Comparison of ENCODE assay signal across 1 cellular context in the genomic region with DNA sequence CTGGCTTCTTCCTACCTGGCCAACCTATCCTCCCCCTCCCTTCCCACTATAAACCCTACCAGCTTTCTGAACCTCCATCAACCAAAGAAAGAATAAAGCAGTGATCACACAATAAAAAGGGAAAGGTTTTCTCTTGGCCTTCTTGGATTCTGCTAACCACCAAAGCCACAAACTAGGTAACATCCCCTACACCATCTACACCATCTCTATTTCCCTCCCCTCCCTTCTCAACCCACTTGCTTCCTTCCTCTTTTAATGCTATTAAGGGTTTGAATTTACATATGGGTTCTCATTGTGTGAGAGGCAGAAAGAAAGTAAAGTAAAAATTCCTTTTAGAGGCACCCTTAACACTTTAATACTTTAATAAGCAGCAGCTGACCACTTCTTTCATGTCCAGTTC.
TF ChIP-seq lines count a peak whose summit lies in the region.

No MANE protein-coding gene starts in this region.

TF ChIP-seq in GM12878, 131 proteins besides CTCF, POLR2A, EP300 and RAD21 (continued from another document):
- TF ChIP-seq, protein P1, sequence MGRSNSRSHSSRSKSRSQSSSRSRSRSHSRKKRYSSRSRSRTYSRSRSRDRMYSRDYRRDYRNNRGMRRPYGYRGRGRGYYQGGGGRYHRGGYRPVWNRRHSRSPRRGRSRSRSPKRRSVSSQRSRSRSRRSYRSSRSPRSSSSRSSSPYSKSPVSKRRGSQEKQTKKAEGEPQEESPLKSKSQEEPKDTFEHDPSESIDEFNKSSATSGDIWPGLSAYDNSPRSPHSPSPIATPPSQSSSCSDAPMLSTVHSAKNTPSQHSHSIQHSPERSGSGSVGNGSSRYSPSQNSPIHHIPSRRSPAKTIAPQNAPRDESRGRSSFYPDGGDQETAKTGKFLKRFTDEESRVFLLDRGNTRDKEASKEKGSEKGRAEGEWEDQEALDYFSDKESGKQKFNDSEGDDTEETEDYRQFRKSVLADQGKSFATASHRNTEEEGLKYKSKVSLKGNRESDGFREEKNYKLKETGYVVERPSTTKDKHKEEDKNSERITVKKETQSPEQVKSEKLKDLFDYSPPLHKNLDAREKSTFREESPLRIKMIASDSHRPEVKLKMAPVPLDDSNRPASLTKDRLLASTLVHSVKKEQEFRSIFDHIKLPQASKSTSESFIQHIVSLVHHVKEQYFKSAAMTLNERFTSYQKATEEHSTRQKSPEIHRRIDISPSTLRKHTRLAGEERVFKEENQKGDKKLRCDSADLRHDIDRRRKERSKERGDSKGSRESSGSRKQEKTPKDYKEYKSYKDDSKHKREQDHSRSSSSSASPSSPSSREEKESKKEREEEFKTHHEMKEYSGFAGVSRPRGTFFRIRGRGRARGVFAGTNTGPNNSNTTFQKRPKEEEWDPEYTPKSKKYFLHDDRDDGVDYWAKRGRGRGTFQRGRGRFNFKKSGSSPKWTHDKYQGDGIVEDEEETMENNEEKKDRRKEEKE (IDR thresholded peaks at IDR 0.05): no peak
- TF ChIP-seq, protein P2, sequence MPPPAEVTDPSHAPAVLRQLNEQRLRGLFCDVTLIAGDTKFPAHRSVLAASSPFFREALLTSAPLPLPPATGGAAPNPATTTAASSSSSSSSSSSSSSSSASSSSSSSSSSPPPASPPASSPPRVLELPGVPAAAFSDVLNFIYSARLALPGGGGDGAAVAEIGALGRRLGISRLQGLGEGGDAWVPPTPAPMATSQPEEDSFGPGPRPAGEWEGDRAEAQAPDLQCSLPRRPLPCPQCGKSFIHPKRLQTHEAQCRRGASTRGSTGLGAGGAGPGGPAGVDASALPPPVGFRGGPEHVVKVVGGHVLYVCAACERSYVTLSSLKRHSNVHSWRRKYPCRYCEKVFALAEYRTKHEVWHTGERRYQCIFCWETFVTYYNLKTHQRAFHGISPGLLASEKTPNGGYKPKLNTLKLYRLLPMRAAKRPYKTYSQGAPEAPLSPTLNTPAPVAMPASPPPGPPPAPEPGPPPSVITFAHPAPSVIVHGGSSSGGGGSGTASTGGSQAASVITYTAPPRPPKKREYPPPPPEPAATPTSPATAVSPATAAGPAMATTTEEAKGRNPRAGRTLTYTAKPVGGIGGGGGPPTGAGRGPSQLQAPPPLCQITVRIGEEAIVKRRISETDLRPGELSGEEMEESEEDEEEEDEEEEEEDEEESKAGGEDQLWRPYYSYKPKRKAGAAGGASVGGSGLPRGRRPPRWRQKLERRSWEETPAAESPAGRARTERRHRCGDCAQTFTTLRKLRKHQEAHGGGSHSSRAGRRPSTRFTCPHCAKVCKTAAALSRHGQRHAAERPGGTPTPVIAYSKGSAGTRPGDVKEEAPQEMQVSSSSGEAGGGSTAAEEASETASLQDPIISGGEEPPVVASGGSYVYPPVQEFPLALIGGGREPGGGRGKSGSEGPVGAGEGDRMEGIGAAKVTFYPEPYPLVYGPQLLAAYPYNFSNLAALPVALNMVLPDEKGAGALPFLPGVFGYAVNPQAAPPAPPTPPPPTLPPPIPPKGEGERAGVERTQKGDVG (CRISPR knock-in tag; IDR thresholded peaks at IDR 0.05): no peak
- TF ChIP-seq, protein P3, sequence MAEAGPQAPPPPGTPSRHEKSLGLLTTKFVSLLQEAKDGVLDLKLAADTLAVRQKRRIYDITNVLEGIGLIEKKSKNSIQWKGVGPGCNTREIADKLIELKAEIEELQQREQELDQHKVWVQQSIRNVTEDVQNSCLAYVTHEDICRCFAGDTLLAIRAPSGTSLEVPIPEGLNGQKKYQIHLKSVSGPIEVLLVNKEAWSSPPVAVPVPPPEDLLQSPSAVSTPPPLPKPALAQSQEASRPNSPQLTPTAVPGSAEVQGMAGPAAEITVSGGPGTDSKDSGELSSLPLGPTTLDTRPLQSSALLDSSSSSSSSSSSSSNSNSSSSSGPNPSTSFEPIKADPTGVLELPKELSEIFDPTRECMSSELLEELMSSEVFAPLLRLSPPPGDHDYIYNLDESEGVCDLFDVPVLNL (IDR thresholded peaks at IDR 0.05; ENCODE audit: low read depth, low read length): no peak
- TF ChIP-seq NFIC (IDR thresholded peaks at IDR 0.05; ENCODE audit: low read depth, low read length) (peak; percentile 49; the same call in 1 of the 2 replicates), NR2C1 (IDR thresholded peaks at IDR 0.05) (no peak), IKZF1 (conservative IDR thresholded peaks at IDR 0.05) (peak; percentile 65), HDAC6 (IDR thresholded peaks at IDR 0.05; ENCODE audit: unreplicated experiment) (no peak), MTA2 (IDR thresholded peaks at IDR 0.05; ENCODE audit: low read depth) (peak; percentile 68), NR2C2 (IDR thresholded peaks at IDR 0.05; ENCODE audit: borderline replicate concordance, control insufficient read depth, insufficient read length, low read depth) (no peak), ZSCAN29 (IDR thresholded peaks at IDR 0.05) (no peak), MXI1 (IDR thresholded peaks at IDR 0.05; ENCODE audit: low read depth, low read length) (no peak), ETV6 (conservative IDR thresholded peaks at IDR 0.05 in 1 of 2, IDR thresholded peaks at IDR 0.05 in 1 of 2; ENCODE audit: borderline replicate concordance in 1 of 2, low read depth in 1 of 2) (peak in 1 of 2 experiments; percentile 81; a peak in 1 of 4 replicates), PML (IDR thresholded peaks at IDR 0.05; ENCODE audit: low read length) (no peak), ZNF622 (IDR thresholded peaks at IDR 0.05) (no peak), MEF2A (IDR thresholded peaks at IDR 0.05; ENCODE audit: insufficient read depth, low read depth, low read length) (peak; percentile 57; the same call in 1 of the 2 replicates), STAT3 (IDR thresholded peaks at IDR 0.05; ENCODE audit: low read depth, low read length) (no peak), CHD1 (IDR thresholded peaks at IDR 0.05; ENCODE audit: low read depth, low read length) (no peak), MYB (IDR thresholded peaks at IDR 0.05; ENCODE audit: borderline replicate concordance, low read depth, low read length) (no peak), HDGF (IDR thresholded peaks at IDR 0.05) (peak; percentile 15; the same call in 1 of the 2 replicates), SMC3 (IDR thresholded peaks at IDR 0.05; ENCODE audit: borderline replicate concordance, low read length) (no peak), SREBF1 (IDR thresholded peaks at IDR 0.05; ENCODE audit: low read length) (no peak), TBL1XR1 (IDR thresholded peaks at IDR 0.05; ENCODE audit: low read depth, low read length) (0 out of 2 replicates have a peak, but pooled peaks have one; percentile 40), SMARCA5 (IDR thresholded peaks at IDR 0.05) (no peak), PAX8 (IDR thresholded peaks at IDR 0.05) (no peak), ZNF384 (IDR thresholded peaks at IDR 0.05; ENCODE audit: borderline replicate concordance, low read depth, low read length) (no peak), CREB1 (IDR thresholded peaks at IDR 0.05; ENCODE audit: low read depth) (no peak), NRF1 (conservative IDR thresholded peaks at IDR 0.05; ENCODE audit: low read depth, low read length) (no peak)
- TF ChIP-seq, protein P4, sequence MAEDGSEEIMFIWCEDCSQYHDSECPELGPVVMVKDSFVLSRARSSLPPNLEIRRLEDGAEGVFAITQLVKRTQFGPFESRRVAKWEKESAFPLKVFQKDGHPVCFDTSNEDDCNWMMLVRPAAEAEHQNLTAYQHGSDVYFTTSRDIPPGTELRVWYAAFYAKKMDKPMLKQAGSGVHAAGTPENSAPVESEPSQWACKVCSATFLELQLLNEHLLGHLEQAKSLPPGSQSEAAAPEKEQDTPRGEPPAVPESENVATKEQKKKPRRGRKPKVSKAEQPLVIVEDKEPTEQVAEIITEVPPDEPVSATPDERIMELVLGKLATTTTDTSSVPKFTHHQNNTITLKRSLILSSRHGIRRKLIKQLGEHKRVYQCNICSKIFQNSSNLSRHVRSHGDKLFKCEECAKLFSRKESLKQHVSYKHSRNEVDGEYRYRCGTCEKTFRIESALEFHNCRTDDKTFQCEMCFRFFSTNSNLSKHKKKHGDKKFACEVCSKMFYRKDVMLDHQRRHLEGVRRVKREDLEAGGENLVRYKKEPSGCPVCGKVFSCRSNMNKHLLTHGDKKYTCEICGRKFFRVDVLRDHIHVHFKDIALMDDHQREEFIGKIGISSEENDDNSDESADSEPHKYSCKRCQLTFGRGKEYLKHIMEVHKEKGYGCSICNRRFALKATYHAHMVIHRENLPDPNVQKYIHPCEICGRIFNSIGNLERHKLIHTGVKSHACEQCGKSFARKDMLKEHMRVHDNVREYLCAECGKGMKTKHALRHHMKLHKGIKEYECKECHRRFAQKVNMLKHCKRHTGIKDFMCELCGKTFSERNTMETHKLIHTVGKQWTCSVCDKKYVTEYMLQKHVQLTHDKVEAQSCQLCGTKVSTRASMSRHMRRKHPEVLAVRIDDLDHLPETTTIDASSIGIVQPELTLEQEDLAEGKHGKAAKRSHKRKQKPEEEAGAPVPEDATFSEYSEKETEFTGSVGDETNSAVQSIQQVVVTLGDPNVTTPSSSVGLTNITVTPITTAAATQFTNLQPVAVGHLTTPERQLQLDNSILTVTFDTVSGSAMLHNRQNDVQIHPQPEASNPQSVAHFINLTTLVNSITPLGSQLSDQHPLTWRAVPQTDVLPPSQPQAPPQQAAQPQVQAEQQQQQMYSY (CRISPR knock-in tag; IDR thresholded peaks at IDR 0.05): no peak
- TF ChIP-seq, protein P5, sequence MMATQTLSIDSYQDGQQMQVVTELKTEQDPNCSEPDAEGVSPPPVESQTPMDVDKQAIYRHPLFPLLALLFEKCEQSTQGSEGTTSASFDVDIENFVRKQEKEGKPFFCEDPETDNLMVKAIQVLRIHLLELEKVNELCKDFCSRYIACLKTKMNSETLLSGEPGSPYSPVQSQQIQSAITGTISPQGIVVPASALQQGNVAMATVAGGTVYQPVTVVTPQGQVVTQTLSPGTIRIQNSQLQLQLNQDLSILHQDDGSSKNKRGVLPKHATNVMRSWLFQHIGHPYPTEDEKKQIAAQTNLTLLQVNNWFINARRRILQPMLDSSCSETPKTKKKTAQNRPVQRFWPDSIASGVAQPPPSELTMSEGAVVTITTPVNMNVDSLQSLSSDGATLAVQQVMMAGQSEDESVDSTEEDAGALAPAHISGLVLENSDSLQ (IDR thresholded peaks at IDR 0.05): no peak
- TF ChIP-seq, protein P6, sequence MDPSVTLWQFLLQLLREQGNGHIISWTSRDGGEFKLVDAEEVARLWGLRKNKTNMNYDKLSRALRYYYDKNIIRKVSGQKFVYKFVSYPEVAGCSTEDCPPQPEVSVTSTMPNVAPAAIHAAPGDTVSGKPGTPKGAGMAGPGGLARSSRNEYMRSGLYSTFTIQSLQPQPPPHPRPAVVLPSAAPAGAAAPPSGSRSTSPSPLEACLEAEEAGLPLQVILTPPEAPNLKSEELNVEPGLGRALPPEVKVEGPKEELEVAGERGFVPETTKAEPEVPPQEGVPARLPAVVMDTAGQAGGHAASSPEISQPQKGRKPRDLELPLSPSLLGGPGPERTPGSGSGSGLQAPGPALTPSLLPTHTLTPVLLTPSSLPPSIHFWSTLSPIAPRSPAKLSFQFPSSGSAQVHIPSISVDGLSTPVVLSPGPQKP (IDR thresholded peaks at IDR 0.05; ENCODE audit: low read depth, low read length): no peak
- TF ChIP-seq, protein P7, sequence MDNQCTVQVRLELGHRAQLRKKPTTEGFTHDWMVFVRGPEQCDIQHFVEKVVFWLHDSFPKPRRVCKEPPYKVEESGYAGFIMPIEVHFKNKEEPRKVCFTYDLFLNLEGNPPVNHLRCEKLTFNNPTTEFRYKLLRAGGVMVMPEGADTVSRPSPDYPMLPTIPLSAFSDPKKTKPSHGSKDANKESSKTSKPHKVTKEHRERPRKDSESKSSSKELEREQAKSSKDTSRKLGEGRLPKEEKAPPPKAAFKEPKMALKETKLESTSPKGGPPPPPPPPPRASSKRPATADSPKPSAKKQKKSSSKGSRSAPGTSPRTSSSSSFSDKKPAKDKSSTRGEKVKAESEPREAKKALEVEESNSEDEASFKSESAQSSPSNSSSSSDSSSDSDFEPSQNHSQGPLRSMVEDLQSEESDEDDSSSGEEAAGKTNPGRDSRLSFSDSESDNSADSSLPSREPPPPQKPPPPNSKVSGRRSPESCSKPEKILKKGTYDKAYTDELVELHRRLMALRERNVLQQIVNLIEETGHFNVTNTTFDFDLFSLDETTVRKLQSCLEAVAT (IDR thresholded peaks at IDR 0.05): peak; percentile 81
- TF ChIP-seq, protein P8, sequence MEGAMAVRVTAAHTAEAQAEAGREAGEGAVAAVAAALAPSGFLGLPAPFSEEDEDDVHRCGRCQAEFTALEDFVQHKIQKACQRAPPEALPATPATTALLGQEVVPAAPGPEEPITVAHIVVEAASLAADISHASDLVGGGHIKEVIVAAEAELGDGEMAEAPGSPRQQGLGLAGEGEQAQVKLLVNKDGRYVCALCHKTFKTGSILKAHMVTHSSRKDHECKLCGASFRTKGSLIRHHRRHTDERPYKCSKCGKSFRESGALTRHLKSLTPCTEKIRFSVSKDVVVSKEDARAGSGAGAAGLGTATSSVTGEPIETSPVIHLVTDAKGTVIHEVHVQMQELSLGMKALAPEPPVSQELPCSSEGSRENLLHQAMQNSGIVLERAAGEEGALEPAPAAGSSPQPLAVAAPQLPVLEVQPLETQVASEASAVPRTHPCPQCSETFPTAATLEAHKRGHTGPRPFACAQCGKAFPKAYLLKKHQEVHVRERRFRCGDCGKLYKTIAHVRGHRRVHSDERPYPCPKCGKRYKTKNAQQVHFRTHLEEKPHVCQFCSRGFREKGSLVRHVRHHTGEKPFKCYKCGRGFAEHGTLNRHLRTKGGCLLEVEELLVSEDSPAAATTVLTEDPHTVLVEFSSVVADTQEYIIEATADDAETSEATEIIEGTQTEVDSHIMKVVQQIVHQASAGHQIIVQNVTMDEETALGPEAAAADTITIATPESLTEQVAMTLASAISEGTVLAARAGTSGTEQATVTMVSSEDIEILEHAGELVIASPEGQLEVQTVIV (IDR thresholded peaks at IDR 0.05; ENCODE audit: borderline replicate concordance, partially characterized antibody): no peak
- TF ChIP-seq, protein P9, sequence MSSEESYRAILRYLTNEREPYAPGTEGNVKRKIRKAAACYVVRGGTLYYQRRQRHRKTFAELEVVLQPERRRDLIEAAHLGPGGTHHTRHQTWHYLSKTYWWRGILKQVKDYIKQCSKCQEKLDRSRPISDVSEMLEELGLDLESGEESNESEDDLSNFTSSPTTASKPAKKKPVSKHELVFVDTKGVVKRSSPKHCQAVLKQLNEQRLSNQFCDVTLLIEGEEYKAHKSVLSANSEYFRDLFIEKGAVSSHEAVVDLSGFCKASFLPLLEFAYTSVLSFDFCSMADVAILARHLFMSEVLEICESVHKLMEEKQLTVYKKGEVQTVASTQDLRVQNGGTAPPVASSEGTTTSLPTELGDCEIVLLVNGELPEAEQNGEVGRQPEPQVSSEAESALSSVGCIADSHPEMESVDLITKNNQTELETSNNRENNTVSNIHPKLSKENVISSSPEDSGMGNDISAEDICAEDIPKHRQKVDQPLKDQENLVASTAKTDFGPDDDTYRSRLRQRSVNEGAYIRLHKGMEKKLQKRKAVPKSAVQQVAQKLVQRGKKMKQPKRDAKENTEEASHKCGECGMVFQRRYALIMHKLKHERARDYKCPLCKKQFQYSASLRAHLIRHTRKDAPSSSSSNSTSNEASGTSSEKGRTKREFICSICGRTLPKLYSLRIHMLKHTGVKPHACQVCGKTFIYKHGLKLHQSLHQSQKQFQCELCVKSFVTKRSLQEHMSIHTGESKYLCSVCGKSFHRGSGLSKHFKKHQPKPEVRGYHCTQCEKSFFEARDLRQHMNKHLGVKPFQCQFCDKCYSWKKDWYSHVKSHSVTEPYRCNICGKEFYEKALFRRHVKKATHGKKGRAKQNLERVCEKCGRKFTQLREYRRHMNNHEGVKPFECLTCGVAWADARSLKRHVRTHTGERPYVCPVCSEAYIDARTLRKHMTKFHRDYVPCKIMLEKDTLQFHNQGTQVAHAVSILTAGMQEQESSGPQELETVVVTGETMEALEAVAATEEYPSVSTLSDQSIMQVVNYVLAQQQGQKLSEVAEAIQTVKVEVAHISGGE (CRISPR knock-in tag; IDR thresholded peaks at IDR 0.05): no peak
